Comparison of ENCODE assay signal across 26 cellular contexts in genomic region chr6:150647051-150647450, GRCh38. TPM values are rescaled to one million over a fixed set of nuclear protein-coding genes. Genes with fewer than 3 reads are reported as not detected.
"Had no signal": no experiment of that assay in that cellular context is flagged by ENCODE, and none has a peak within 500 bp of the region (broad histone marks: within the 10 kb centered on the region; RNA-seq: fewer than 3 reads in every experiment).

No MANE protein-coding gene starts in this region.

- H3K9me3 ChIP-seq: ascending aorta, body of pancreas had no signal

- H3K27ac Mint-ChIP-seq: activated CD4-positive, alpha-beta T cell treated with anti-CD3 and anti-CD28 coated beads for 36 hours; activated CD8-positive, alpha-beta T cell treated with anti-CD3 and anti-CD28 coated beads, Interleukin-2, amount 10 ng/mL, durations not matched to agents 7 days and 5 days; activated naive CD4-positive, alpha-beta T cell treated with anti-CD3 and anti-CD28 coated beads, Interleukin-2, amount 50 U/mL, for 72 hours; activated naive CD8-positive, alpha-beta T cell treated with anti-CD3 and anti-CD28 coated beads, Interleukin-2, amount 50 U/mL, for 24 hours; activated T-cell treated with anti-CD3 and anti-CD28 coated beads, Interleukin-2, amount 50 U/mL, for 24 hours; activated T-helper 1 cell treated with anti-CD3 and anti-CD28 coated beads, Interleukin-12 subunit alpha, Interleukin-12 subunit beta, Interleukin-2, Interleukin-4 antibody, amounts not matched to agents 30 ng/mL and 10 ng/mL and 1 ng/mL, durations not matched to agents 14 hours and 24 hours and 36 hours; T-cell had no signal

- H2AFZ ChIP-seq: PC-9 had no signal

- H3K9me3 Mint-ChIP-seq: activated naive CD4-positive, alpha-beta T cell treated with anti-CD3 and anti-CD28 coated beads, Interleukin-2, amount 50 U/mL, for 72 hours; activated T-cell treated with anti-CD3 and anti-CD28 coated beads, Interleukin-2, amount 50 U/mL, for 24 hours; activated T-helper 1 cell treated with anti-CD3 and anti-CD28 coated beads, Interleukin-12 subunit alpha, Interleukin-12 subunit beta, Interleukin-2, Interleukin-4 antibody, amounts not matched to agents 30 ng/mL and 10 ng/mL and 1 ng/mL, durations not matched to agents 14 hours and 24 hours and 36 hours; T-cell had no signal

- H3K27me3 ChIP-seq: ascending aorta, body of pancreas had no signal

- H3K4me3 Mint-ChIP-seq: activated CD4-positive, alpha-beta T cell treated with anti-CD3 and anti-CD28 coated beads for 36 hours; activated CD8-positive, alpha-beta T cell treated with anti-CD3 and anti-CD28 coated beads, Interleukin-2, amount 10 ng/mL, durations not matched to agents 7 days and 5 days; activated naive CD8-positive, alpha-beta T cell treated with anti-CD3 and anti-CD28 coated beads, Interleukin-2, amount 50 U/mL, for 24 hours; activated T-cell treated with anti-CD3 and anti-CD28 coated beads, Interleukin-2, amount 50 U/mL, for 24 hours; activated T-helper 1 cell treated with anti-CD3 and anti-CD28 coated beads, Interleukin-12 subunit alpha, Interleukin-12 subunit beta, Interleukin-2, Interleukin-4 antibody, amounts not matched to agents 30 ng/mL and 10 ng/mL and 1 ng/mL, durations not matched to agents 14 hours and 24 hours and 36 hours; T-cell had no signal

- H3K27ac ChIP-seq: ascending aorta, body of pancreas, coronary artery, PC-9, VCaP had no signal

- H3K36me3 ChIP-seq: ascending aorta had no signal

- H3K36me3 Mint-ChIP-seq: activated naive CD4-positive, alpha-beta T cell treated with anti-CD3 and anti-CD28 coated beads, Interleukin-2, amount 50 U/mL, for 72 hours; T-cell had no signal

- DNase-seq: activated CD4-positive, alpha-beta T cell treated with anti-CD3 and anti-CD28 coated beads for 36 hours; activated CD8-positive, alpha-beta memory T cell treated with anti-CD3 and anti-CD28 coated beads, Interleukin-2, amount 50 U/mL, for 48 hours; activated CD8-positive, alpha-beta T cell treated with anti-CD3 and anti-CD28 coated beads, Interleukin-2, amount 10 ng/mL, durations not matched to agents 7 days and 5 days; activated effector memory CD4-positive, alpha-beta T cell treated with anti-CD3 and anti-CD28 coated beads, Interleukin-2, amount 50 U/mL, for 16 hours; activated naive CD4-positive, alpha-beta T cell treated with Interleukin-2 at 50 U/mL for 16 hours; activated naive CD8-positive, alpha-beta T cell treated with anti-CD3 and anti-CD28 coated beads, Interleukin-2, amount 50 U/mL, for 24 hours; activated T-cell treated with anti-CD3 and anti-CD28 coated beads, Interleukin-2, amount 50 U/mL, for 24 hours; amniotic stem cell; body of pancreas; central memory CD4-positive, alpha-beta T cell; KBM-7; NCI-H1092; NCI-H2029 treated with DMSO at 0.1 percent for 48 hours; NCI-H446; NCI-H524 treated with DMSO at 0.1 percent for 48 hours; NCI-H82; PC-9; SHP77 treated with DMSO at 0.1 percent for 48 hours; T-cell; T-helper 2 cell had no signal

- H3K4me2 ChIP-seq: PC-9 had no signal

- H3K4me1 ChIP-seq: body of pancreas had no signal

- H3K27me3 Mint-ChIP-seq: activated CD4-positive, alpha-beta T cell treated with anti-CD3 and anti-CD28 coated beads for 36 hours; T-cell had no signal

- H3K4me3 ChIP-seq: ascending aorta, body of pancreas, coronary artery, PC-9 had no signal

RNA-seq across cellular contexts. Expression of gene PLEKHG1, which starts 47.4 kb away (rescaled TPM):
- total RNA-seq: LHCN-M2 had no signal
